34 cellular contexts compared by ENCODE assay signal in genomic region chr4:106149026-106149425, GRCh38.
"Had no signal": no experiment of that assay in that cellular context is flagged by ENCODE, and none has a peak within 500 bp of the region (broad histone marks: within the 10 kb centered on the region; RNA-seq: fewer than 3 reads in every experiment).

No MANE protein-coding gene starts in this region.

- H3K4me1 ChIP-seq: adrenal gland, esophagus squamous epithelium, gastroesophageal sphincter, right lobe of liver, thyroid gland, upper lobe of right lung had no signal

- FAIRE-seq: bronchial epithelial cell, colon, endometrium, keratinocyte had no signal

- H3K27ac ChIP-seq: adrenal gland, epithelial cell of prostate, esophagus squamous epithelium, gastroesophageal sphincter, hepatocyte, neural progenitor cell, right lobe of liver, SK-N-MC, thyroid gland, upper lobe of right lung had no signal

- DNase-seq: activated CD4-positive, alpha-beta T cell treated with anti-CD3 and anti-CD28 coated beads for 36 hours; activated CD4-positive, CD25-positive, alpha-beta regulatory T cell; activated CD8-positive, alpha-beta memory T cell treated with anti-CD3 and anti-CD28 coated beads, Interleukin-2, amount 10 ng/mL, durations not matched to agents 7 days and 5 days; activated CD8-positive, alpha-beta T cell treated with anti-CD3 and anti-CD28 coated beads, Interleukin-2, amount 10 ng/mL, durations not matched to agents 7 days and 5 days; activated naive CD4-positive, alpha-beta T cell; activated T-cell treated with anti-CD3 and anti-CD28 coated beads, Interleukin-2, amount 50 U/mL, for 72 hours; adrenal gland; effector CD8-positive, alpha-beta T cell; esophagus squamous epithelium; left cardiac atrium; mammary epithelial cell; naive B cell; right lobe of liver; stimulated activated CD4-positive, alpha-beta T cell treated with anti-CD3 and anti-CD28 coated beads, Interleukin-1b, Interleukin-23, amount 100 ng/mL, for 48 hours; stimulated activated CD4-positive, alpha-beta T cell treated with anti-CD3 and anti-CD28 coated beads, Interleukin-4, amount 100 ng/mL, for 4 hours; stimulated activated CD8-positive, alpha-beta memory T cell treated with anti-CD3 and anti-CD28 coated beads, Interleukin-4, amount 100 ng/mL, for 48 hours; stimulated activated naive CD8-positive, alpha-beta T cell treated with anti-CD3 and anti-CD28 coated beads, Interleukin-15, amount 100 ng/mL, for 72 hours; SW 1271; T-helper 17 cell; T1000; thyroid gland; upper lobe of right lung had no signal

- H3K36me3 ChIP-seq: adrenal gland, neural progenitor cell, right lobe of liver, thyroid gland, upper lobe of right lung had no signal

- H3K27me3 ChIP-seq: adrenal gland, esophagus squamous epithelium, gastroesophageal sphincter, hepatocyte, neural progenitor cell, right lobe of liver, thyroid gland, upper lobe of right lung had no signal

- H3K9ac ChIP-seq: neural progenitor cell had no signal

- ATAC-seq: activated CD4-positive, alpha-beta T cell treated with anti-CD3 and anti-CD28 coated beads for 36 hours; activated CD8-positive, alpha-beta memory T cell treated with anti-CD3 and anti-CD28 coated beads, Interleukin-2, amount 10 ng/mL, durations not matched to agents 7 days and 5 days; activated CD8-positive, alpha-beta T cell treated with anti-CD3 and anti-CD28 coated beads, Interleukin-2, amount 10 ng/mL, durations not matched to agents 7 days and 5 days; activated T-cell treated with anti-CD3 and anti-CD28 coated beads, Interleukin-2, amount 50 U/mL, for 72 hours; gastroesophageal sphincter; left cardiac atrium; right lobe of liver; stimulated activated memory B cell treated with anti-CD40 and anti-IgM and Interleukin-4, amounts not matched to agents 10 μg/mL and 1 μg/mL and 100 μg/mL, for 72 hours; stimulated activated naive CD8-positive, alpha-beta T cell treated with anti-CD3 and anti-CD28 coated beads, Interleukin-15, amount 100 ng/mL, for 72 hours; T-helper 17 cell; upper lobe of right lung had no signal

- H3K4me3 ChIP-seq: adrenal gland, esophagus squamous epithelium, gastroesophageal sphincter, hepatocyte, neural progenitor cell, right lobe of liver, SK-N-MC, thyroid gland, upper lobe of right lung had no signal

- H3K4me2 ChIP-seq: hepatocyte, neural progenitor cell had no signal

- H3K27ac Mint-ChIP-seq: activated CD4-positive, alpha-beta T cell treated with anti-CD3 and anti-CD28 coated beads for 36 hours; activated CD8-positive, alpha-beta memory T cell treated with anti-CD3 and anti-CD28 coated beads, Interleukin-2, amount 10 ng/mL, durations not matched to agents 7 days and 5 days; activated CD8-positive, alpha-beta T cell treated with anti-CD3 and anti-CD28 coated beads, Interleukin-2, amount 10 ng/mL, durations not matched to agents 7 days and 5 days; activated naive CD8-positive, alpha-beta T cell; activated T-cell treated with anti-CD3 and anti-CD28 coated beads, Interleukin-2, amount 50 U/mL, for 72 hours; naive B cell; neural progenitor cell; stimulated activated memory B cell treated with anti-CD40 and anti-IgM and Interleukin-4, amounts not matched to agents 10 μg/mL and 1 μg/mL and 100 μg/mL, for 72 hours; stimulated activated naive CD8-positive, alpha-beta T cell treated with anti-CD3 and anti-CD28 coated beads, Interleukin-15, amount 100 ng/mL, for 72 hours; T-helper 17 cell had no signal

- H3K4me1 Mint-ChIP-seq: activated CD4-positive, alpha-beta T cell treated with anti-CD3 and anti-CD28 coated beads for 36 hours; activated CD8-positive, alpha-beta memory T cell treated with anti-CD3 and anti-CD28 coated beads, Interleukin-2, amount 10 ng/mL, durations not matched to agents 7 days and 5 days; central memory CD8-positive, alpha-beta T cell; naive B cell; stimulated activated memory B cell treated with anti-CD40 and anti-IgM and Interleukin-4, amounts not matched to agents 10 μg/mL and 1 μg/mL and 100 μg/mL, for 72 hours; stimulated activated naive CD8-positive, alpha-beta T cell treated with anti-CD3 and anti-CD28 coated beads, Interleukin-15, amount 100 ng/mL, for 72 hours; T-helper 17 cell had no signal

- H3K9me3 ChIP-seq: adrenal gland, gastroesophageal sphincter, right lobe of liver, thyroid gland, upper lobe of right lung had no signal

- H2AFZ ChIP-seq: hepatocyte, neural progenitor cell had no signal

- H3K79me2 ChIP-seq: hepatocyte had no signal

- H3K4me3 Mint-ChIP-seq: activated CD4-positive, alpha-beta T cell treated with anti-CD3 and anti-CD28 coated beads for 36 hours; activated CD8-positive, alpha-beta memory T cell treated with anti-CD3 and anti-CD28 coated beads, Interleukin-2, amount 10 ng/mL, durations not matched to agents 7 days and 5 days; activated CD8-positive, alpha-beta T cell treated with anti-CD3 and anti-CD28 coated beads, Interleukin-2, amount 10 ng/mL, durations not matched to agents 7 days and 5 days; activated naive CD8-positive, alpha-beta T cell; activated T-cell treated with anti-CD3 and anti-CD28 coated beads, Interleukin-2, amount 50 U/mL, for 72 hours; central memory CD8-positive, alpha-beta T cell; neural progenitor cell; stimulated activated memory B cell treated with anti-CD40 and anti-IgM and Interleukin-4, amounts not matched to agents 10 μg/mL and 1 μg/mL and 100 μg/mL, for 72 hours; stimulated activated naive CD8-positive, alpha-beta T cell treated with anti-CD3 and anti-CD28 coated beads, Interleukin-15, amount 100 ng/mL, for 72 hours; T-helper 17 cell had no signal

- H3K27me3 Mint-ChIP-seq: activated CD4-positive, alpha-beta T cell treated with anti-CD3 and anti-CD28 coated beads for 36 hours; activated CD8-positive, alpha-beta memory T cell treated with anti-CD3 and anti-CD28 coated beads, Interleukin-2, amount 10 ng/mL, durations not matched to agents 7 days and 5 days; activated naive CD8-positive, alpha-beta T cell; central memory CD8-positive, alpha-beta T cell; naive B cell; stimulated activated memory B cell treated with anti-CD40 and anti-IgM and Interleukin-4, amounts not matched to agents 10 μg/mL and 1 μg/mL and 100 μg/mL, for 72 hours; stimulated activated naive CD8-positive, alpha-beta T cell treated with anti-CD3 and anti-CD28 coated beads, Interleukin-15, amount 100 ng/mL, for 72 hours; T-helper 17 cell had no signal
